In genomic region chr2:170771049-170771937, GRCh38 we compare ENCODE assay signal across 8 cellular contexts. TPM values are rescaled to one million over a fixed set of nuclear protein-coding genes. Genes with fewer than 3 reads are reported as not detected.
A peak's percentile ranks its signal among the peaks of the same experiment; 100 is the strongest.
DNase-seq lines count a peak whose midpoint lies in the region; ATAC-seq, FAIRE-seq and TF ChIP-seq lines count a peak whose summit lies in the region.

No MANE protein-coding gene starts in this region.

- no peak for TF ChIP-seq POLR2A in HepG2 (IDR thresholded peaks at IDR 0.05; ENCODE audit: insufficient read depth in 1 of 2, low read depth in 2 of 2, low read length in 2 of 2)

- H2AFZ ChIP-seq in HepG2 (ENCODE audit: low read length): no peak overlapping the region

- POLR2A ChIA-PET in HepG2 (lab: Yijun Ruan, JAX): interaction anchor here (0.6 to 2.2 kb wide), 8 partner anchors 18 to 316 kb away, joined by 3 to 10 read pairs (median 6); partner anchors contain the start of gene SP5

- H3K27ac Mint-ChIP-seq in stimulated activated effector memory CD8-positive, alpha-beta T cell treated with anti-CD3 and anti-CD28 coated beads, Interleukin-12 subunit alpha, Interleukin-12 subunit beta, amount 100 ng/mL, for 72 hours: peak overlapping the region; percentile 74

- H3K9ac ChIP-seq in HepG2 (ENCODE audit: insufficient read depth, low read depth, low read length): peak overlapping the region; percentile 58; the same call in 1 of the 2 replicates

- TF ChIP-seq EP300 in HepG2 (IDR thresholded peaks at IDR 0.05; ENCODE audit: low read depth in 2 of 2, low read length in 2 of 2) (no peak), HepG2 (CRISPR knock-in tag; IDR thresholded peaks at IDR 0.05; ENCODE audit: borderline replicate concordance) (no peak)

- in situ Hi-C loops in HepG2 (cut with HindIII; ENCODE audit: extremely low pct_ligation_motif_present, low pct_unique_long_range_greater_than_20kb): no loop called here

- BruUV-seq in HepG2 (replicated peaks; lab: Mats Ljungman, UMichigan): no TSS peak

- H3K4me2 ChIP-seq in HepG2 (ENCODE audit: low read depth, low read length): peak overlapping the region; percentile 89

- CTCF ChIA-PET in HepG2 (lab: Yijun Ruan, JAX; ENCODE audit: low intra/inter-chr PET ratio, low total read pairs): no interaction called here

- H3K9me3 ChIP-seq in SJCRH30 (replicated peaks): no peaks in the 10 kb centered on the region
- no peaks in the 10 kb centered on the region for H3K9me3 ChIP-seq in HepG2 (ENCODE audit: low read length)

- 9% methylated on average over 18 of the region's 51 CpGs for WGBS in HepG2 (ENCODE audit: low lambda C conversion rate)

- H3K4me3 ChIP-seq in SJCRH30: peak overlapping the region; percentile 77
- H3K4me3 ChIP-seq in HepG2 (replicated peaks in 1 of 3; ENCODE audit: insufficient read depth in 1 of 3, low read depth in 2 of 3, low read length in 3 of 3): peak overlapping the region; percentile 58 to 87 (median 65)

- FAIRE-seq in HepG2 (lab: Jason Lieb, UNC): no peak

- peaks cover 6% of the 10 kb centered on the region for H3K36me3 Mint-ChIP-seq in stimulated activated effector memory CD8-positive, alpha-beta T cell treated with anti-CD3 and anti-CD28 coated beads, Interleukin-12 subunit alpha, Interleukin-12 subunit beta, amount 100 ng/mL, for 72 hours

- TF ChIP-seq RAD21 in HepG2 (CRISPR knock-in tag; IDR thresholded peaks at IDR 0.05): peak; percentile 59

- no peaks in the 10 kb centered on the region for H3K36me3 ChIP-seq in SJCRH30
- H3K36me3 ChIP-seq in HepG2 (replicated peaks in 1 of 2; ENCODE audit: control insufficient read depth in 1 of 2, insufficient read depth in 2 of 2, low read length in 2 of 2): no peaks in the 10 kb centered on the region

- peak overlapping the region; percentile 62 for H3K27ac ChIP-seq in SJCRH30
- H3K27ac ChIP-seq in HepG2 (ENCODE audit: extremely low read length, insufficient read depth, low read length): no peak overlapping the region

- no peaks in the 10 kb centered on the region for H3K79me2 ChIP-seq in HepG2 (ENCODE audit: insufficient read depth, low read length)

- intact Hi-C loops in HepG2 (cut with micrococcal nuclease; ENCODE audit: unreplicated experiment): loop anchor here (2.0 kb wide), 1 partner anchor 56 kb away; the partner anchor contains the start of gene SP5

- no peaks in the 10 kb centered on the region for H4K20me1 ChIP-seq in HepG2 (ENCODE audit: insufficient read depth, low read length)

- peaks cover 6% of the 10 kb centered on the region for H3K4me1 Mint-ChIP-seq in stimulated activated effector memory CD8-positive, alpha-beta T cell treated with anti-CD3 and anti-CD28 coated beads, Interleukin-12 subunit alpha, Interleukin-12 subunit beta, amount 100 ng/mL, for 72 hours

- ATAC-seq in GM18873 (IDR thresholded peaks at IDR 0.05; ENCODE audit: low FRiP score, unreplicated experiment) (peak; percentile 22), HG03097 (IDR thresholded peaks at IDR 0.05; ENCODE audit: low FRiP score, unreplicated experiment) (peak; percentile 33), HepG2 (peak; percentile 83)
- ATAC-seq in stimulated activated effector memory CD8-positive, alpha-beta T cell treated with anti-CD3 and anti-CD28 coated beads, Interleukin-12 subunit alpha, Interleukin-12 subunit beta, amount 100 ng/mL, for 72 hours: peak; percentile 76

- H3K4me3 Mint-ChIP-seq in stimulated activated effector memory CD8-positive, alpha-beta T cell treated with anti-CD3 and anti-CD28 coated beads, Interleukin-12 subunit alpha, Interleukin-12 subunit beta, amount 100 ng/mL, for 72 hours: peak overlapping the region; percentile 79

- peak; percentile 54 for TF ChIP-seq CTCF in HepG2 (CRISPR knock-in tag; IDR thresholded peaks at IDR 0.05)

- DNase-seq in Ammon's horn (ENCODE audit: low spot score) (peak; percentile 23), SJCRH30 (no peak), HepG2 (ENCODE audit: low spot score) (peak; percentile 30), NCI-H82 (lab: John Stamatoyannopoulos, UW) (no peak)
- DNase-seq in central memory CD4-positive, alpha-beta T cell: peak; percentile 28
- peak in 1 of 2 donors; percentile 83 for DNase-seq in stimulated activated effector memory CD8-positive, alpha-beta T cell treated with anti-CD3 and anti-CD28 coated beads, Interleukin-12 subunit alpha, Interleukin-12 subunit beta, amount 100 ng/mL, for 72 hours (ENCODE audit: low spot score in 2 of 2)

- H3K4me1 ChIP-seq in SJCRH30 (peaks cover 11% of the 10 kb centered on the region; the same call in 1 of the 2 replicates), HepG2 (ENCODE audit: insufficient read depth, low read length) (peaks cover 22% of the 10 kb centered on the region)

- no peaks in the 10 kb centered on the region for H3K9me3 Mint-ChIP-seq in stimulated activated effector memory CD8-positive, alpha-beta T cell treated with anti-CD3 and anti-CD28 coated beads, Interleukin-12 subunit alpha, Interleukin-12 subunit beta, amount 100 ng/mL, for 72 hours

- no peaks in the 10 kb centered on the region for H3K27me3 ChIP-seq in SJCRH30
- H3K27me3 ChIP-seq in HepG2 (ENCODE audit: control insufficient read depth in 1 of 2, insufficient read depth in 2 of 2, low read length in 2 of 2): peaks cover 0 to 14% of the 10 kb centered on the region in 2 experiments; a peak in 2 of 5 replicates

RNA-seq across cellular contexts. Expression of gene ERICH2, which starts 1.1 kb away (rescaled TPM):
- 0.68 and 2.1 TPM in 2 replicates for total RNA-seq in SJCRH30 (2014; rRNA removed; shearing (Covaris generic))
- total RNA-seq in HepG2 (2016; rRNA removed; fragmentation: Illumina TruSeq; extraction: Trizol): not detected in 2 replicates
- total RNA-seq in HepG2 (2016; cell fraction: cytosol; rRNA removed; fragmentation: Illumina TruSeq; extraction: Trizol; ENCODE audit: low read depth): not detected in 2 replicates
- total RNA-seq in HepG2 (2016; cell fraction: insoluble cytoplasmic fraction; rRNA removed; fragmentation: Illumina TruSeq; extraction: Trizol): not detected in 2 replicates
- not detected in 2 replicates for total RNA-seq in HepG2 (2016; cell fraction: membrane; rRNA removed; fragmentation: Illumina TruSeq; extraction: Trizol)
- not detected in 2 replicates for total RNA-seq in HepG2 (2016; cell fraction: nucleus; rRNA removed; fragmentation: Illumina TruSeq; extraction: Trizol)
- not detected in 2 replicates for polyA plus RNA-seq in HepG2 (2011; rRNA removed)
- polyA plus RNA-seq in HepG2 (2011; cell fraction: cytosol; rRNA removed): not detected in 2 replicates
- polyA plus RNA-seq in HepG2 (2011; cell fraction: nucleus; rRNA removed): not detected in 2 replicates
- not detected in 2 replicates for polyA plus RNA-seq in HepG2 (2012)
- polyA plus RNA-seq in HepG2 (2016; cell fraction: cytosol; fragmentation: Illumina TruSeq; extraction: Trizol; ENCODE audit: low read depth): not detected in 2 replicates
- polyA plus RNA-seq in HepG2 (2016; cell fraction: insoluble cytoplasmic fraction; fragmentation: Illumina TruSeq; extraction: Trizol; ENCODE audit: low read depth): not detected in 2 replicates
- not detected in 2 replicates for polyA plus RNA-seq in HepG2 (2016; cell fraction: membrane; fragmentation: Illumina TruSeq; extraction: Trizol; ENCODE audit: low read depth)
- not detected in 2 replicates for polyA plus RNA-seq in HepG2 (2016; cell fraction: nucleus; fragmentation: Illumina TruSeq; extraction: Trizol; ENCODE audit: insufficient read depth, low read depth)
- not detected in 2 replicates for polyA minus RNA-seq in HepG2 (2011; rRNA and poly(A)+ RNA removed; ENCODE audit: low replicate concordance)
- polyA minus RNA-seq in HepG2 (2011; cell fraction: cytosol; rRNA and poly(A)+ RNA removed): not detected in 2 replicates
- polyA minus RNA-seq in HepG2 (2011; cell fraction: nucleus; rRNA and poly(A)+ RNA removed): not detected in 2 replicates

RNA-seq across cellular contexts. Expression of gene GAD1, which starts 45.4 kb away (rescaled TPM):
- total RNA-seq in SJCRH30 (2014; rRNA removed; shearing (Covaris generic)): 10.4 and 10.9 TPM in 2 replicates
- 0.09 TPM in 1 of 2 replicates, not detected in the other for total RNA-seq in HepG2 (2016; rRNA removed; fragmentation: Illumina TruSeq; extraction: Trizol)
- not detected in 2 replicates for total RNA-seq in HepG2 (2016; cell fraction: cytosol; rRNA removed; fragmentation: Illumina TruSeq; extraction: Trizol; ENCODE audit: low read depth)
- not detected in 2 replicates for total RNA-seq in HepG2 (2016; cell fraction: insoluble cytoplasmic fraction; rRNA removed; fragmentation: Illumina TruSeq; extraction: Trizol)
- not detected in 2 replicates for total RNA-seq in HepG2 (2016; cell fraction: membrane; rRNA removed; fragmentation: Illumina TruSeq; extraction: Trizol)
- not detected in 2 replicates for total RNA-seq in HepG2 (2016; cell fraction: nucleus; rRNA removed; fragmentation: Illumina TruSeq; extraction: Trizol)
- 0.13 TPM in 1 of 2 replicates, not detected in the other for polyA plus RNA-seq in HepG2 (2011; rRNA removed)
- polyA plus RNA-seq in HepG2 (2011; cell fraction: cytosol; rRNA removed): 0.23 TPM in 1 of 2 replicates, not detected in the other
- polyA plus RNA-seq in HepG2 (2011; cell fraction: nucleus; rRNA removed): 0.24 and 0.31 TPM in 2 replicates
- 0.17 and 1.2 TPM in 2 replicates for polyA plus RNA-seq in HepG2 (2012)
- polyA plus RNA-seq in HepG2 (2016; cell fraction: cytosol; fragmentation: Illumina TruSeq; extraction: Trizol; ENCODE audit: low read depth): not detected in 2 replicates
- polyA plus RNA-seq in HepG2 (2016; cell fraction: insoluble cytoplasmic fraction; fragmentation: Illumina TruSeq; extraction: Trizol; ENCODE audit: low read depth): not detected in 2 replicates
- polyA plus RNA-seq in HepG2 (2016; cell fraction: membrane; fragmentation: Illumina TruSeq; extraction: Trizol; ENCODE audit: low read depth): not detected in 2 replicates
- 0.17 TPM in 1 of 2 replicates, not detected in the other for polyA plus RNA-seq in HepG2 (2016; cell fraction: nucleus; fragmentation: Illumina TruSeq; extraction: Trizol; ENCODE audit: insufficient read depth, low read depth)
- polyA minus RNA-seq in HepG2 (2011; rRNA and poly(A)+ RNA removed; ENCODE audit: low replicate concordance): 3.5 TPM in 1 of 2 replicates, not detected in the other
- not detected in 2 replicates for polyA minus RNA-seq in HepG2 (2011; cell fraction: cytosol; rRNA and poly(A)+ RNA removed)
- not detected in 2 replicates for polyA minus RNA-seq in HepG2 (2011; cell fraction: nucleus; rRNA and poly(A)+ RNA removed)

RNA-seq across cellular contexts. Expression of gene SP5, which starts 56.2 kb away (rescaled TPM):
- total RNA-seq in SJCRH30 (2014; rRNA removed; shearing (Covaris generic)): 0.10 TPM in 1 of 2 replicates, not detected in the other
- total RNA-seq in HepG2 (2016; rRNA removed; fragmentation: Illumina TruSeq; extraction: Trizol): 86.9 and 119 TPM in 2 replicates
- total RNA-seq in HepG2 (2016; cell fraction: cytosol; rRNA removed; fragmentation: Illumina TruSeq; extraction: Trizol; ENCODE audit: low read depth): 64.4 and 65.1 TPM in 2 replicates
- total RNA-seq in HepG2 (2016; cell fraction: insoluble cytoplasmic fraction; rRNA removed; fragmentation: Illumina TruSeq; extraction: Trizol): 88.6 and 124 TPM in 2 replicates
- total RNA-seq in HepG2 (2016; cell fraction: membrane; rRNA removed; fragmentation: Illumina TruSeq; extraction: Trizol): 116 and 154 TPM in 2 replicates
- 66.7 and 66.9 TPM in 2 replicates for total RNA-seq in HepG2 (2016; cell fraction: nucleus; rRNA removed; fragmentation: Illumina TruSeq; extraction: Trizol)
- 50.8 and 52.3 TPM in 2 replicates for polyA plus RNA-seq in HepG2 (2011; rRNA removed)
- 37.8 and 80.3 TPM in 2 replicates for polyA plus RNA-seq in HepG2 (2011; cell fraction: cytosol; rRNA removed)
- polyA plus RNA-seq in HepG2 (2011; cell fraction: nucleus; rRNA removed): 69.4 and 108 TPM in 2 replicates
- polyA plus RNA-seq in HepG2 (2012): 78.5 and 105 TPM in 2 replicates
- 52.2 and 60.9 TPM in 2 replicates for polyA plus RNA-seq in HepG2 (2016; cell fraction: cytosol; fragmentation: Illumina TruSeq; extraction: Trizol; ENCODE audit: low read depth)
- polyA plus RNA-seq in HepG2 (2016; cell fraction: insoluble cytoplasmic fraction; fragmentation: Illumina TruSeq; extraction: Trizol; ENCODE audit: low read depth): 151 and 153 TPM in 2 replicates
- polyA plus RNA-seq in HepG2 (2016; cell fraction: membrane; fragmentation: Illumina TruSeq; extraction: Trizol; ENCODE audit: low read depth): 94.4 and 101 TPM in 2 replicates
- 128 and 147 TPM in 2 replicates for polyA plus RNA-seq in HepG2 (2016; cell fraction: nucleus; fragmentation: Illumina TruSeq; extraction: Trizol; ENCODE audit: insufficient read depth, low read depth)
- polyA minus RNA-seq in HepG2 (2011; rRNA and poly(A)+ RNA removed; ENCODE audit: low replicate concordance): 0.09 and 136 TPM in 2 replicates
- polyA minus RNA-seq in HepG2 (2011; cell fraction: cytosol; rRNA and poly(A)+ RNA removed): 71.0 and 98.0 TPM in 2 replicates
- 42.4 and 69.9 TPM in 2 replicates for polyA minus RNA-seq in HepG2 (2011; cell fraction: nucleus; rRNA and poly(A)+ RNA removed)

Comparison
In these comparisons a context has a peak if more than half of its experiments do, and no peak if none do; other contexts are left out.
1. DNase-seq: peak in Ammon's horn (single experiment), central memory CD4-positive, alpha-beta T cell (single experiment) and HepG2 (single experiment); none in SJCRH30 (0 of 2) and NCI-H82 (single experiment).
2. ATAC-seq: peak in every context shown above with its lines; median percentile 83 in HepG2; 76 in stimulated activated effector memory CD8-positive, alpha-beta T cell treated with anti-CD3 and anti-CD28 coated beads, Interleukin-12 subunit alpha, Interleukin-12 subunit beta, amount 100 ng/mL, for 72 hours; 33 in HG03097; 22 in GM18873.
3. RNA of gene SP5, which starts 56.2 kb away (total RNA-seq): 64.4 to 154 TPM in HepG2; 0.10 TPM in SJCRH30; every median in the first group is over 10 times any median in the second.